1 cellular context compared by ENCODE assay signal in genomic region chr18:3213231-3214059, GRCh38.
A peak's percentile ranks its signal among the peaks of the same experiment; 100 is the strongest.
TF ChIP-seq lines count a peak whose summit lies in the region.

No MANE protein-coding gene starts in this region.

TF ChIP-seq in K562, 482 proteins besides CTCF, POLR2A, EP300 and RAD21 (continued from another document and continues in another):
- TF ChIP-seq CUX1 (CRISPR knock-in tag; IDR thresholded peaks at IDR 0.05): 0 out of 2 replicates have a peak, but pooled peaks have one; percentile 52
- TF ChIP-seq ZNF274 (IDR thresholded peaks at IDR 0.05; ENCODE audit: borderline replicate concordance, low read depth, low read length): no peak
- no peak for TF ChIP-seq IRF2 (CRISPR knock-in tag; IDR thresholded peaks at IDR 0.05)
- TF ChIP-seq SNRNP70 (optimal IDR thresholded peaks at IDR 0.05; ENCODE audit: low read depth, low read length): no peak
- no peak for TF ChIP-seq HMGXB4 (CRISPR knock-in tag; IDR thresholded peaks at IDR 0.05)
- no peak for TF ChIP-seq CEBPB (tag; IDR thresholded peaks at IDR 0.05)
- no peak for TF ChIP-seq POLR2B (IDR thresholded peaks at IDR 0.05; ENCODE audit: low read depth, partially characterized antibody)
- peak; percentile 30 for TF ChIP-seq ARID1B (IDR thresholded peaks at IDR 0.05)
- TF ChIP-seq MXI1 (IDR thresholded peaks at IDR 0.05; ENCODE audit: low read depth, low read length): no peak
- no peak for TF ChIP-seq GATAD2B (IDR thresholded peaks at IDR 0.05; ENCODE audit: borderline replicate concordance)
- no peak for TF ChIP-seq THRB (CRISPR knock-in tag; conservative IDR thresholded peaks at IDR 0.05)
- TF ChIP-seq MAFG (tag; conservative IDR thresholded peaks at IDR 0.05): no peak
- peak; percentile 45 for TF ChIP-seq PKNOX1 (IDR thresholded peaks at IDR 0.05)
- no peak for TF ChIP-seq CREB1 (IDR thresholded peaks at IDR 0.05)
- no peak for TF ChIP-seq CREB1 (CRISPR knock-in tag; IDR thresholded peaks at IDR 0.05)
- TF ChIP-seq POLR2AphosphoS5 (IDR thresholded peaks at IDR 0.05; ENCODE audit: control insufficient read depth, insufficient read depth, low read depth, low read length): no peak
- TF ChIP-seq SRSF7 (optimal IDR thresholded peaks at IDR 0.05; ENCODE audit: low read depth, low read length): no peak
- no peak for TF ChIP-seq ZKSCAN1 (IDR thresholded peaks at IDR 0.05; ENCODE audit: low read depth, low read length)
- TF ChIP-seq SRSF1 (IDR thresholded peaks at IDR 0.05; ENCODE audit: low read depth, low read length): no peak
- TF ChIP-seq ZNF551 (CRISPR knock-in tag; IDR thresholded peaks at IDR 0.05): no peak
- TF ChIP-seq ZNF316 (IDR thresholded peaks at IDR 0.05): peak; percentile 73
- no peak for TF ChIP-seq TCF7L2 (IDR thresholded peaks at IDR 0.05; ENCODE audit: low read depth, low read length)
- no peak for TF ChIP-seq ARHGAP35 (IDR thresholded peaks at IDR 0.05; ENCODE audit: partially characterized antibody)
- TF ChIP-seq ZBTB5 (IDR thresholded peaks at IDR 0.05): no peak
- no peak for TF ChIP-seq ZNF449 (CRISPR knock-in tag; IDR thresholded peaks at IDR 0.05)
- TF ChIP-seq HDAC3 (IDR thresholded peaks at IDR 0.05; ENCODE audit: borderline replicate concordance, partially characterized antibody): no peak
- TF ChIP-seq ZNF766 (CRISPR knock-in tag; conservative IDR thresholded peaks at IDR 0.05): no peak
- TF ChIP-seq NR4A1 (CRISPR knock-in tag; IDR thresholded peaks at IDR 0.05): no peak
- TF ChIP-seq NR4A1 (tag; IDR thresholded peaks at IDR 0.05): no peak
- no peak for TF ChIP-seq LARP7 (IDR thresholded peaks at IDR 0.05)
- no peak for TF ChIP-seq NFIX (CRISPR knock-in tag; IDR thresholded peaks at IDR 0.05; ENCODE audit: low read depth)
- no peak for TF ChIP-seq ZNF507 (tag; conservative IDR thresholded peaks at IDR 0.05)
- TF ChIP-seq ZBTB49 (CRISPR knock-in tag; IDR thresholded peaks at IDR 0.05; ENCODE audit: borderline replicate concordance): no peak
- TF ChIP-seq E4F1 (CRISPR knock-in tag; IDR thresholded peaks at IDR 0.05; ENCODE audit: borderline replicate concordance): no peak
- TF ChIP-seq STAT5B (CRISPR knock-in tag; IDR thresholded peaks at IDR 0.05): no peak
- 0 out of 2 replicates have a peak, but pooled peaks have one; percentile 34 for TF ChIP-seq SMAD4 (CRISPR knock-in tag; conservative IDR thresholded peaks at IDR 0.05)
- no peak for TF ChIP-seq GTF2F1 (IDR thresholded peaks at IDR 0.05; ENCODE audit: low read depth, low read length)
- no peak for TF ChIP-seq ASH1L (IDR thresholded peaks at IDR 0.05; ENCODE audit: borderline replicate concordance, low read depth, partially characterized antibody)
- no peak for TF ChIP-seq NFE2L1 (tag; IDR thresholded peaks at IDR 0.05; ENCODE audit: borderline replicate concordance, low read depth)
- TF ChIP-seq CXXC5 (CRISPR knock-in tag; IDR thresholded peaks at IDR 0.05): peak; percentile 42
- TF ChIP-seq ADNP (tag; IDR thresholded peaks at IDR 0.05): no peak
